ENCODE assay signal across 1 cellular context in the genomic region with DNA sequence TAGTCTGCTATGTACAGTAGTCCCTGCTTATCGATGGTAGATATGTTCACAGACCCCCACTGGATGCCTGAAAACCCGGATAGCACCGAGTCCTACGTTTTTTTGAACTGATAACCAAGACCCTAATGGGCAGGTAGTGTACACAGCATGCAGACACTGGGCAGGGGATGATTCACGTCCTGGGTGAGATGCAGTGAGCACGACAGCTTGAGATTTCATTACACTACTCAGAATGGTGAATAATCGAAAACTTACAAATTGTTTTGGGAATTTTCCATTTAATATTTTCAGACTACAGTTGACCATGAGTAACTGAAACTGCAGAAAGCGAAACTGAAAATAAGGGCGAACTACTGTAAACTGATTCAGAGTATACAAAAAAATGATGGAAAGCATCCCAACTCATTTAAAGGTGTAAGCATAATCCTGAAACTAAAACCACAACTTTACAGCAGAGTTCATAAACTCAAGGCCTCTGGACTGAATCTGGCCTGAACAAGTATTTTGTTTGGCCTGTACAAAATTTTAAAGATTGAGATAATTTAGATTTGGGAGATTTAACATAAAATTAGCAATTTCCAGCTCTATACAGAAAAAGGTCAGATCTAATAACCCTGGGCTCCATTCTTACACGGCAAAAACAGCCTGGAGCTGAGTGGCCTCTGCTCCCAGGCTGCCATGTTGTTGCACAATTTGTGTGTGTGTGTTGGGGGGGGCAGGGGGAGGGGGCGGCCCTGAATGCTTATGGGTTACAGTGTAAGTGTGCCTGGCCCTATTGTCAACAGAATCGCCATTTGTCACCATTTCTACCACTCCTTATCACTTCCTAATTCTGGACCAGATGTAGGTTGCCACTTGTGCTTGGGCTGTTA.
TF ChIP-seq lines count a peak whose summit lies in the region.

No MANE protein-coding gene starts in this region.

TF ChIP-seq in GM12878, 131 proteins besides CTCF, POLR2A, EP300 and RAD21 (continued from another document):
- TF ChIP-seq, protein P1, sequence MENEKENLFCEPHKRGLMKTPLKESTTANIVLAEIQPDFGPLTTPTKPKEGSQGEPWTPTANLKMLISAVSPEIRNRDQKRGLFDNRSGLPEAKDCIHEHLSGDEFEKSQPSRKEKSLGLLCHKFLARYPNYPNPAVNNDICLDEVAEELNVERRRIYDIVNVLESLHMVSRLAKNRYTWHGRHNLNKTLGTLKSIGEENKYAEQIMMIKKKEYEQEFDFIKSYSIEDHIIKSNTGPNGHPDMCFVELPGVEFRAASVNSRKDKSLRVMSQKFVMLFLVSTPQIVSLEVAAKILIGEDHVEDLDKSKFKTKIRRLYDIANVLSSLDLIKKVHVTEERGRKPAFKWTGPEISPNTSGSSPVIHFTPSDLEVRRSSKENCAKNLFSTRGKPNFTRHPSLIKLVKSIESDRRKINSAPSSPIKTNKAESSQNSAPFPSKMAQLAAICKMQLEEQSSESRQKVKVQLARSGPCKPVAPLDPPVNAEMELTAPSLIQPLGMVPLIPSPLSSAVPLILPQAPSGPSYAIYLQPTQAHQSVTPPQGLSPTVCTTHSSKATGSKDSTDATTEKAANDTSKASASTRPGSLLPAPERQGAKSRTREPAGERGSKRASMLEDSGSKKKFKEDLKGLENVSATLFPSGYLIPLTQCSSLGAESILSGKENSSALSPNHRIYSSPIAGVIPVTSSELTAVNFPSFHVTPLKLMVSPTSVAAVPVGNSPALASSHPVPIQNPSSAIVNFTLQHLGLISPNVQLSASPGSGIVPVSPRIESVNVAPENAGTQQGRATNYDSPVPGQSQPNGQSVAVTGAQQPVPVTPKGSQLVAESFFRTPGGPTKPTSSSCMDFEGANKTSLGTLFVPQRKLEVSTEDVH (IDR thresholded peaks at IDR 0.05; ENCODE audit: low read depth, partially characterized antibody): no peak
- TF ChIP-seq SMAD5 (IDR thresholded peaks at IDR 0.05; ENCODE audit: low read depth) (no peak), FOS (IDR thresholded peaks at IDR 0.05; ENCODE audit: borderline replicate concordance, extremely low read depth, insufficient read length) (no peak), GABPA (IDR thresholded peaks at IDR 0.05; ENCODE audit: low read depth) (no peak), SMARCA5 (IDR thresholded peaks at IDR 0.05) (no peak), NFIC (IDR thresholded peaks at IDR 0.05; ENCODE audit: low read depth, low read length) (peak; percentile 55; the same call in 1 of the 2 replicates), RUNX3 (IDR thresholded peaks at IDR 0.05; ENCODE audit: low read length) (peak; percentile 70; the same call in 1 of the 2 replicates), TCF7 (IDR thresholded peaks at IDR 0.05; ENCODE audit: borderline replicate concordance) (peak; percentile 13; the same call in 1 of the 2 replicates), RB1 (IDR thresholded peaks at IDR 0.05; ENCODE audit: borderline replicate concordance) (no peak), BCL11A (IDR thresholded peaks at IDR 0.05; ENCODE audit: low read depth, low read length) (no peak), KDM1A (IDR thresholded peaks at IDR 0.05; ENCODE audit: borderline replicate concordance) (no peak), BRCA1 (IDR thresholded peaks at IDR 0.05; ENCODE audit: low read depth, low read length) (no peak), HCFC1 (IDR thresholded peaks at IDR 0.05; ENCODE audit: low read length) (no peak), MTA3 (IDR thresholded peaks at IDR 0.05; ENCODE audit: borderline replicate concordance, low read length) (peak; percentile 24; the same call in 1 of the 2 replicates), SP1 (IDR thresholded peaks at IDR 0.05; ENCODE audit: low read depth, low read length) (no peak), ZNF217 (IDR thresholded peaks at IDR 0.05) (no peak), SREBF2 (IDR thresholded peaks at IDR 0.05; ENCODE audit: low read length) (no peak), POLR2AphosphoS2 (IDR thresholded peaks at IDR 0.05; ENCODE audit: low read depth, low read length) (no peak), HDAC2 (IDR thresholded peaks at IDR 0.05) (no peak), SIX5 (IDR thresholded peaks at IDR 0.05; ENCODE audit: low read depth, low read length, severe bottlenecking) (peak; percentile 13), RBBP5 (conservative IDR thresholded peaks at IDR 0.05) (no peak), EZH2 (IDR thresholded peaks at IDR 0.05; ENCODE audit: borderline replicate concordance, control insufficient read depth, low read depth, low read length) (no peak), JUNB (IDR thresholded peaks at IDR 0.05) (no peak), IKZF1 (conservative IDR thresholded peaks at IDR 0.05) (peak; percentile 47; the same call in 1 of the 2 replicates)
- TF ChIP-seq, protein P2, sequence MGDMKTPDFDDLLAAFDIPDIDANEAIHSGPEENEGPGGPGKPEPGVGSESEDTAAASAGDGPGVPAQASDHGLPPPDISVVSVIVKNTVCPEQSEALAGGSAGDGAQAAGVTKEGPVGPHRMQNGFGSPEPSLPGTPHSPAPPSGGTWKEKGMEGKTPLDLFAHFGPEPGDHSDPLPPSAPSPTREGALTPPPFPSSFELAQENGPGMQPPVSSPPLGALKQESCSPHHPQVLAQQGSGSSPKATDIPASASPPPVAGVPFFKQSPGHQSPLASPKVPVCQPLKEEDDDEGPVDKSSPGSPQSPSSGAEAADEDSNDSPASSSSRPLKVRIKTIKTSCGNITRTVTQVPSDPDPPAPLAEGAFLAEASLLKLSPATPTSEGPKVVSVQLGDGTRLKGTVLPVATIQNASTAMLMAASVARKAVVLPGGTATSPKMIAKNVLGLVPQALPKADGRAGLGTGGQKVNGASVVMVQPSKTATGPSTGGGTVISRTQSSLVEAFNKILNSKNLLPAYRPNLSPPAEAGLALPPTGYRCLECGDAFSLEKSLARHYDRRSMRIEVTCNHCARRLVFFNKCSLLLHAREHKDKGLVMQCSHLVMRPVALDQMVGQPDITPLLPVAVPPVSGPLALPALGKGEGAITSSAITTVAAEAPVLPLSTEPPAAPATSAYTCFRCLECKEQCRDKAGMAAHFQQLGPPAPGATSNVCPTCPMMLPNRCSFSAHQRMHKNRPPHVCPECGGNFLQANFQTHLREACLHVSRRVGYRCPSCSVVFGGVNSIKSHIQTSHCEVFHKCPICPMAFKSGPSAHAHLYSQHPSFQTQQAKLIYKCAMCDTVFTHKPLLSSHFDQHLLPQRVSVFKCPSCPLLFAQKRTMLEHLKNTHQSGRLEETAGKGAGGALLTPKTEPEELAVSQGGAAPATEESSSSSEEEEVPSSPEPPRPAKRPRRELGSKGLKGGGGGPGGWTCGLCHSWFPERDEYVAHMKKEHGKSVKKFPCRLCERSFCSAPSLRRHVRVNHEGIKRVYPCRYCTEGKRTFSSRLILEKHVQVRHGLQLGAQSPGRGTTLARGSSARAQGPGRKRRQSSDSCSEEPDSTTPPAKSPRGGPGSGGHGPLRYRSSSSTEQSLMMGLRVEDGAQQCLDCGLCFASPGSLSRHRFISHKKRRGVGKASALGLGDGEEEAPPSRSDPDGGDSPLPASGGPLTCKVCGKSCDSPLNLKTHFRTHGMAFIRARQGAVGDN (IDR thresholded peaks at IDR 0.05): no peak
- TF ChIP-seq, protein P3, sequence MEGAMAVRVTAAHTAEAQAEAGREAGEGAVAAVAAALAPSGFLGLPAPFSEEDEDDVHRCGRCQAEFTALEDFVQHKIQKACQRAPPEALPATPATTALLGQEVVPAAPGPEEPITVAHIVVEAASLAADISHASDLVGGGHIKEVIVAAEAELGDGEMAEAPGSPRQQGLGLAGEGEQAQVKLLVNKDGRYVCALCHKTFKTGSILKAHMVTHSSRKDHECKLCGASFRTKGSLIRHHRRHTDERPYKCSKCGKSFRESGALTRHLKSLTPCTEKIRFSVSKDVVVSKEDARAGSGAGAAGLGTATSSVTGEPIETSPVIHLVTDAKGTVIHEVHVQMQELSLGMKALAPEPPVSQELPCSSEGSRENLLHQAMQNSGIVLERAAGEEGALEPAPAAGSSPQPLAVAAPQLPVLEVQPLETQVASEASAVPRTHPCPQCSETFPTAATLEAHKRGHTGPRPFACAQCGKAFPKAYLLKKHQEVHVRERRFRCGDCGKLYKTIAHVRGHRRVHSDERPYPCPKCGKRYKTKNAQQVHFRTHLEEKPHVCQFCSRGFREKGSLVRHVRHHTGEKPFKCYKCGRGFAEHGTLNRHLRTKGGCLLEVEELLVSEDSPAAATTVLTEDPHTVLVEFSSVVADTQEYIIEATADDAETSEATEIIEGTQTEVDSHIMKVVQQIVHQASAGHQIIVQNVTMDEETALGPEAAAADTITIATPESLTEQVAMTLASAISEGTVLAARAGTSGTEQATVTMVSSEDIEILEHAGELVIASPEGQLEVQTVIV (IDR thresholded peaks at IDR 0.05; ENCODE audit: borderline replicate concordance, partially characterized antibody): no peak
- TF ChIP-seq, protein P4, sequence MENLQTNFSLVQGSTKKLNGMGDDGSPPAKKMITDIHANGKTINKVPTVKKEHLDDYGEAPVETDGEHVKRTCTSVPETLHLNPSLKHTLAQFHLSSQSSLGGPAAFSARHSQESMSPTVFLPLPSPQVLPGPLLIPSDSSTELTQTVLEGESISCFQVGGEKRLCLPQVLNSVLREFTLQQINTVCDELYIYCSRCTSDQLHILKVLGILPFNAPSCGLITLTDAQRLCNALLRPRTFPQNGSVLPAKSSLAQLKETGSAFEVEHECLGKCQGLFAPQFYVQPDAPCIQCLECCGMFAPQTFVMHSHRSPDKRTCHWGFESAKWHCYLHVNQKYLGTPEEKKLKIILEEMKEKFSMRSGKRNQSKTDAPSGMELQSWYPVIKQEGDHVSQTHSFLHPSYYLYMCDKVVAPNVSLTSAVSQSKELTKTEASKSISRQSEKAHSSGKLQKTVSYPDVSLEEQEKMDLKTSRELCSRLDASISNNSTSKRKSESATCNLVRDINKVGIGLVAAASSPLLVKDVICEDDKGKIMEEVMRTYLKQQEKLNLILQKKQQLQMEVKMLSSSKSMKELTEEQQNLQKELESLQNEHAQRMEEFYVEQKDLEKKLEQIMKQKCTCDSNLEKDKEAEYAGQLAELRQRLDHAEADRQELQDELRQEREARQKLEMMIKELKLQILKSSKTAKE (IDR thresholded peaks at IDR 0.05; ENCODE audit: low read depth, poor library complexity, severe bottlenecking): no peak
- TF ChIP-seq, protein P5, sequence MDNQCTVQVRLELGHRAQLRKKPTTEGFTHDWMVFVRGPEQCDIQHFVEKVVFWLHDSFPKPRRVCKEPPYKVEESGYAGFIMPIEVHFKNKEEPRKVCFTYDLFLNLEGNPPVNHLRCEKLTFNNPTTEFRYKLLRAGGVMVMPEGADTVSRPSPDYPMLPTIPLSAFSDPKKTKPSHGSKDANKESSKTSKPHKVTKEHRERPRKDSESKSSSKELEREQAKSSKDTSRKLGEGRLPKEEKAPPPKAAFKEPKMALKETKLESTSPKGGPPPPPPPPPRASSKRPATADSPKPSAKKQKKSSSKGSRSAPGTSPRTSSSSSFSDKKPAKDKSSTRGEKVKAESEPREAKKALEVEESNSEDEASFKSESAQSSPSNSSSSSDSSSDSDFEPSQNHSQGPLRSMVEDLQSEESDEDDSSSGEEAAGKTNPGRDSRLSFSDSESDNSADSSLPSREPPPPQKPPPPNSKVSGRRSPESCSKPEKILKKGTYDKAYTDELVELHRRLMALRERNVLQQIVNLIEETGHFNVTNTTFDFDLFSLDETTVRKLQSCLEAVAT (IDR thresholded peaks at IDR 0.05): no peak
